Comparison of ENCODE assay signal across 8 cellular contexts in the genomic region with DNA sequence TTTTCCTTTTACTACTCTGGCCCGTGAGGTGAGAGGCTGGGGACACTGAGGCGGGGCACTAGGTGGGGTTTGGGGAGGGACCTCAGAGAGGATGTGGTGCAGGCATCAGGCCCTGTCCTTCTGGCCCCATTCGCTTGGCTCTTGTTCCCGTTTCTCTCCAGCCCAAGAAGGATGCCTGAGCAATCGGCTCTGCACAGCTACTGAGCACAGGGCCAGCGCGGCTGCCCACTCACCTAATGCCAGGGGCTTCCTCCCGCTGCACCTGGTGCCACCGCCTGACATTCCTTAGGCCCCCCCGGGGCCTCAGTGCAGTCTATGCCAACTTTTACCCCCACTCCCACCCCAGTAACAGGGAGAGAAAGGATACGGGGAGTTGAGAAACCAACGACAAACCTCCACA. TPM values are rescaled to one million over a fixed set of nuclear protein-coding genes. Genes with fewer than 3 reads are reported as not detected.
"Had no signal": no experiment of that assay in that cellular context is flagged by ENCODE, and none has a peak within 500 bp of the region (broad histone marks: within the 10 kb centered on the region; RNA-seq: fewer than 3 reads in every experiment).

No MANE protein-coding gene starts in this region.

- H3K36me3 Mint-ChIP-seq: IgD-negative memory B cell had no signal

- DNase-seq: GM23248, GOT3, H7, HFFc6 had no signal

- ATAC-seq: HCT116 had no signal

- H3K27ac Mint-ChIP-seq: HFFc6, IgD-negative memory B cell had no signal

- H3K4me1 Mint-ChIP-seq: IgD-negative memory B cell had no signal

- H3K9me3 Mint-ChIP-seq: HFFc6 had no signal

- H3K4me3 Mint-ChIP-seq: HFFc6, IgD-negative memory B cell had no signal

RNA-seq across cellular contexts. Expression of gene EMX2, which starts 12.5 kb away (rescaled TPM):
- total RNA-seq: H4, H7, HFFc6, HT-29 had no signal
